Comparison of ENCODE assay signal across 18 cellular contexts in the genomic region with DNA sequence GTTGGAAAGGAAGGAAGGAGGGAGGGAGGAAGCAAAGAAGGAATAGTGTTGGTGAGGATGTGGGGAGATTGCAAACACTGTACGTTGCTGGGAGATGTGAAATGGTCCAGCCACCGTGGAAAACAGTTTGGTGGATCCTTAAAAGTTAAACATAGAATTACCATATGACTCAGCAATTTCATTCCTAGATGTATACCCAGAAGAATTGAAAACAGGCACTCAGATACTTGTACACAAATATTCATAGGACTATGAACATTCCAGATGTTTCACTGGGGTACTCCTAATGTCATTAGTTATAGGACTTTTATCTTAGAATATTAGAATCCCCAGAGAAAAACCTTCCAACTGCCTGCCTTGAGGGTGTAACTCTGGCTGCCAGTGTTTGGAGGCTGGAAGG.
DNase-seq lines count a peak whose midpoint lies in the region; ATAC-seq and TF ChIP-seq lines count a peak whose summit lies in the region.
"Had no signal": no experiment of that assay in that cellular context is flagged by ENCODE, and none has a peak within 500 bp of the region (broad histone marks: within the 10 kb centered on the region; RNA-seq: fewer than 3 reads in every experiment).

No MANE protein-coding gene starts in this region.

- no peak overlapping the region for H2AFZ ChIP-seq in SU-DHL-6 (ENCODE audit: low read depth, low read length, severe bottlenecking)
- H2AFZ ChIP-seq: PC-9 had no signal

- H3K27me3 ChIP-seq in SU-DHL-6 (ENCODE audit: low read length) (no peaks in the 10 kb centered on the region), H7 (ENCODE audit: control insufficient read depth, insufficient read depth, low read length) (no peaks in the 10 kb centered on the region)

- POLR2A ChIA-PET in activated CD4-positive, alpha-beta T cell treated with anti-CD3 and anti-CD28 coated beads for 36 hours (lab: Charles Lee), result no interaction called here

- H3K9me3 ChIP-seq in SU-DHL-6 (ENCODE audit: insufficient read depth, low read length), result no peaks in the 10 kb centered on the region

- H4K20me1 ChIP-seq in SU-DHL-6 (ENCODE audit: low read depth, low read length), result peaks cover 68% of the 10 kb centered on the region

- H3K36me3 Mint-ChIP-seq in activated CD4-positive, alpha-beta T cell treated with anti-CD3 and anti-CD28 coated beads for 36 hours (ENCODE audit: low read depth), result peaks cover 23% of the 10 kb centered on the region
- peaks cover 27% of the 10 kb centered on the region for H3K36me3 Mint-ChIP-seq in activated CD4-positive, alpha-beta T cell treated with anti-CD3 and anti-CD28 coated beads, Interleukin-2, amount 10 ng/mL, durations not matched to agents 24 days and 14 days (ENCODE audit: low read depth)

- H3K27ac ChIP-seq in SU-DHL-6 (ENCODE audit: low read depth, low read length), result peak overlapping the region; percentile 57
- H3K27ac ChIP-seq: PC-9, SK-N-MC had no signal

- no peak overlapping the region for H3K4me3 Mint-ChIP-seq in activated CD4-positive, alpha-beta T cell treated with anti-CD3 and anti-CD28 coated beads for 36 hours
- H3K4me3 Mint-ChIP-seq in activated CD4-positive, alpha-beta T cell treated with anti-CD3 and anti-CD28 coated beads, Interleukin-2, amount 10 ng/mL, durations not matched to agents 24 days and 14 days, result no peak overlapping the region
- H3K4me3 Mint-ChIP-seq: CD4-positive, CD25-positive, alpha-beta regulatory T cell had no signal

- no peaks in the 10 kb centered on the region for H3K27me3 Mint-ChIP-seq in activated CD4-positive, alpha-beta T cell treated with anti-CD3 and anti-CD28 coated beads for 36 hours
- H3K27me3 Mint-ChIP-seq in activated CD4-positive, alpha-beta T cell treated with anti-CD3 and anti-CD28 coated beads, Interleukin-2, amount 10 ng/mL, durations not matched to agents 24 days and 14 days, result no peaks in the 10 kb centered on the region
- H3K27me3 Mint-ChIP-seq: CD4-positive, CD25-positive, alpha-beta regulatory T cell had no signal

- intact Hi-C loops in activated CD4-positive, alpha-beta T cell treated with anti-CD3 and anti-CD28 coated beads for 36 hours (cut with DNase I, micrococcal nuclease), result no loop called here
- intact Hi-C loops in activated CD4-positive, alpha-beta T cell treated with anti-CD3 and anti-CD28 coated beads, Interleukin-2, amount 10 ng/mL, durations not matched to agents 24 days and 14 days (cut with micrococcal nuclease), result no loop called here

- no peak overlapping the region for H3K9ac ChIP-seq in SU-DHL-6 (ENCODE audit: low read length)

- H3K79me2 ChIP-seq in SU-DHL-6 (ENCODE audit: insufficient read depth, low read length), result peaks cover 22% of the 10 kb centered on the region

- CTCF ChIA-PET in activated CD4-positive, alpha-beta T cell treated with anti-CD3 and anti-CD28 coated beads for 36 hours (lab: Charles Lee), result no interaction called here

- H3K9me2 ChIP-seq in SU-DHL-6 (replicated peaks; ENCODE audit: insufficient read depth, low read length), result no peaks in the 10 kb centered on the region

- ATAC-seq in activated CD4-positive, alpha-beta T cell treated with anti-CD3 and anti-CD28 coated beads for 36 hours, result no peak
- ATAC-seq in GM21825 (IDR thresholded peaks at IDR 0.05; ENCODE audit: unreplicated experiment), result peak; percentile 22

- H3K4me1 Mint-ChIP-seq in activated CD4-positive, alpha-beta T cell treated with anti-CD3 and anti-CD28 coated beads for 36 hours, result no peaks in the 10 kb centered on the region
- H3K4me1 Mint-ChIP-seq in activated CD4-positive, alpha-beta T cell treated with anti-CD3 and anti-CD28 coated beads, Interleukin-2, amount 10 ng/mL, durations not matched to agents 24 days and 14 days, result peaks cover 2% of the 10 kb centered on the region

- peak overlapping the region; percentile 14 for H3K27ac Mint-ChIP-seq in activated CD4-positive, alpha-beta T cell treated with anti-CD3 and anti-CD28 coated beads for 36 hours
- no peak overlapping the region for H3K27ac Mint-ChIP-seq in activated CD4-positive, alpha-beta T cell treated with anti-CD3 and anti-CD28 coated beads, Interleukin-2, amount 10 ng/mL, durations not matched to agents 24 days and 14 days

- H3K9me3 Mint-ChIP-seq in activated CD4-positive, alpha-beta T cell treated with anti-CD3 and anti-CD28 coated beads for 36 hours (ENCODE audit: low read depth), result no peaks in the 10 kb centered on the region
- H3K9me3 Mint-ChIP-seq in activated CD4-positive, alpha-beta T cell treated with anti-CD3 and anti-CD28 coated beads, Interleukin-2, amount 10 ng/mL, durations not matched to agents 24 days and 14 days, result no peaks in the 10 kb centered on the region

- no peak for DNase-seq in activated CD4-positive, alpha-beta T cell treated with anti-CD3 and anti-CD28 coated beads for 36 hours
- DNase-seq in activated CD4-positive, alpha-beta T cell treated with anti-CD3 and anti-CD28 coated beads, Interleukin-2, amount 10 ng/mL, durations not matched to agents 24 days and 14 days, result no peak
- DNase-seq in fibroblast of peridontal ligament (ENCODE audit: extremely low read depth) (peak; percentile 14), SW480 (ENCODE audit: low spot score) (no peak), NCI-H1105 (lab: John Stamatoyannopoulos, UW) (no peak), H7 (no peak)
- DNase-seq: 8988T; CD4-positive, CD25-positive, alpha-beta regulatory T cell; DND-41; GDM1; NCI-H1048; NCI-H1694 treated with DMSO at 0.1 percent for 48 hours; NCI-H345; NCI-H526 treated with DMSO at 0.1 percent for 48 hours; PC-9 had no signal

- H3K4me3 ChIP-seq in SU-DHL-6 (ENCODE audit: insufficient read depth, low read length, poor library complexity, severe bottlenecking) (no peak overlapping the region), H7 (ENCODE audit: insufficient read depth, low read depth, low read length) (no peak overlapping the region)
- H3K4me3 ChIP-seq: PC-9, SK-N-MC had no signal

- H3F3A ChIP-seq in SU-DHL-6 (ENCODE audit: insufficient read depth), result peaks cover 99% of the 10 kb centered on the region

- TF ChIP-seq CTCF in SU-DHL-6 (IDR thresholded peaks at IDR 0.05; ENCODE audit: insufficient read depth, low read length, poor library complexity, severe bottlenecking), result no peak

- no peak overlapping the region for H3K4me2 ChIP-seq in SU-DHL-6 (ENCODE audit: low read depth, low read length, poor library complexity, severe bottlenecking)

- H3K36me3 ChIP-seq in SU-DHL-6 (ENCODE audit: low read length) (peaks cover 95% of the 10 kb centered on the region), H7 (replicated peaks; ENCODE audit: control insufficient read depth, insufficient read depth, low read length) (no peaks in the 10 kb centered on the region)
